In genomic region chr20:54115172-54115854, GRCh38 we compare ENCODE assay signal across 18 cellular contexts. TPM values are rescaled to one million over a fixed set of nuclear protein-coding genes. Genes with fewer than 3 reads are reported as not detected.
DNase-seq lines count a peak whose midpoint lies in the region; ATAC-seq and TF ChIP-seq lines count a peak whose summit lies in the region.
"Had no signal": no experiment of that assay in that cellular context is flagged by ENCODE, and none has a peak within 500 bp of the region (broad histone marks: within the 10 kb centered on the region; RNA-seq: fewer than 3 reads in every experiment).

No MANE protein-coding gene starts in this region.

- H3K4me1 ChIP-seq in breast epithelium (no peaks in the 10 kb centered on the region), adipocyte (ENCODE audit: control insufficient read depth, insufficient read depth, low read length) (peaks cover 21% of the 10 kb centered on the region), vagina (no peaks in the 10 kb centered on the region), ovary (ENCODE audit: insufficient read depth) (no peaks in the 10 kb centered on the region)
- H3K4me1 ChIP-seq: Caco-2 had no signal

- no peak for TF ChIP-seq EP300 in ovary (IDR thresholded peaks at IDR 0.05)

- no TSS peak for BruUV-seq in MCF 10A (replicated peaks; lab: Mats Ljungman, UMichigan)

- H3K9me3 ChIP-seq in breast epithelium (no peaks in the 10 kb centered on the region), adipocyte (ENCODE audit: control insufficient read depth, low read length) (no peaks in the 10 kb centered on the region), vagina (no peaks in the 10 kb centered on the region), ovary (peaks cover 0 to 3% of the 10 kb centered on the region in 2 donors)
- H3K9me3 ChIP-seq: Caco-2, MG63 had no signal

- H3K27ac ChIP-seq in breast epithelium (no peak overlapping the region), vagina (peak overlapping the region; percentile 78), ovary (no peak overlapping the region)

- 70 to 71% (median 70%) methylated on average over 15 of the region's 15 CpGs for WGBS in ovary, 3 donors

- H3K4me1 Mint-ChIP-seq in MCF 10A (ENCODE audit: insufficient read depth, unreplicated experiment) = peaks cover 18% of the 10 kb centered on the region
- H3K4me1 Mint-ChIP-seq: activated CD4-positive, alpha-beta T cell treated with anti-CD3 and anti-CD28 coated beads for 36 hours; neural crest cell had no signal

- no peak overlapping the region for H3K4me3 ChIP-seq in breast epithelium
- H3K4me3 ChIP-seq in adipocyte (ENCODE audit: low read length) = no peak overlapping the region
- no peak overlapping the region for H3K4me3 ChIP-seq in vagina
- no peak overlapping the region for H3K4me3 ChIP-seq in ovary
- H3K4me3 ChIP-seq: lung, MG63 had no signal

- DNase-seq in MCF 10A (ENCODE audit: unreplicated experiment) (peak; percentile 13), breast epithelium (ENCODE audit: low spot score in 2 of 2) (no peak), adipocyte (ENCODE audit: low read depth) (no peak), left lobe of liver (ENCODE audit: low spot score) (no peak), vagina (ENCODE audit: extremely low spot score in 2 of 2) (peak in 1 of 2 donors; percentile 94), ovary (no peak), GF-D8 (lab: John Stamatoyannopoulos, UW) (no peak)
- no peak for DNase-seq in stimulated activated CD4-positive, alpha-beta T cell treated with anti-CD3 and anti-CD28 coated beads, Interleukin-2, amount 100 ng/mL, for 48 hours
- DNase-seq: activated CD4-positive, alpha-beta T cell treated with anti-CD3 and anti-CD28 coated beads for 36 hours; activated T-cell treated with anti-CD3 and anti-CD28 coated beads, Interleukin-2, amount 50 U/mL, for 1 hour; MG63; NCI-H2227 treated with DMSO at 0.1 percent for 48 hours had no signal

- TF ChIP-seq CTCF in MCF 10A (IDR thresholded peaks at IDR 0.05; ENCODE audit: unreplicated experiment) = no peak
- TF ChIP-seq CTCF in breast epithelium (IDR thresholded peaks at IDR 0.05) = no peak
- peak in 1 of 3 experiments; percentile 3 for TF ChIP-seq CTCF in vagina (IDR thresholded peaks at IDR 0.05)
- no peak for TF ChIP-seq CTCF in ovary (IDR thresholded peaks at IDR 0.05)

- peak overlapping the region; percentile 11 for H3K9ac ChIP-seq in adipocyte (ENCODE audit: low read length)

- CTCF ChIA-PET in MCF 10A (lab: Yijun Ruan, JAX) = interaction anchor here (0.5 to 2.5 kb wide), 11 partner anchors 9 to 539 kb away, joined by 3 to 12 read pairs (median 4); no protein-coding TSS in a partner anchor

- peak; percentile 16 for ATAC-seq in left lobe of liver
- ATAC-seq: activated CD4-positive, alpha-beta T cell treated with anti-CD3 and anti-CD28 coated beads for 36 hours had no signal

- no peaks in the 10 kb centered on the region for H3K36me3 Mint-ChIP-seq in MCF 10A (ENCODE audit: insufficient read depth, unreplicated experiment)

- H3K27me3 Mint-ChIP-seq in MCF 10A (ENCODE audit: insufficient read depth, unreplicated experiment) = no peaks in the 10 kb centered on the region

- no peak overlapping the region for H3K4me3 Mint-ChIP-seq in MCF 10A (ENCODE audit: unreplicated experiment)
- H3K4me3 Mint-ChIP-seq: activated CD4-positive, alpha-beta T cell treated with anti-CD3 and anti-CD28 coated beads for 36 hours; neural crest cell; stimulated activated naive CD8-positive, alpha-beta T cell treated with anti-CD3 and anti-CD28 coated beads, Interleukin-15, Interleukin-2, amounts not matched to agents 100 ng/mL and 50 ng/mL, for 24 hours; T-helper 1 cell treated with Interleukin-12 subunit alpha and Interleukin-12 subunit beta and Interleukin-4 antibody, amounts not matched to agents 30 μg/mL and 1 μg/mL, for 36 hours had no signal

- TF ChIP-seq POLR2A in breast epithelium (IDR thresholded peaks at IDR 0.05) = no peak
- no peak for TF ChIP-seq POLR2A in vagina (IDR thresholded peaks at IDR 0.05)
- no peak for TF ChIP-seq POLR2A in ovary (IDR thresholded peaks at IDR 0.05)

- H3K36me3 ChIP-seq in breast epithelium = no peaks in the 10 kb centered on the region
- H3K36me3 ChIP-seq in adipocyte (ENCODE audit: control insufficient read depth, insufficient read depth, low read length, severe bottlenecking) = no peaks in the 10 kb centered on the region
- H3K36me3 ChIP-seq in vagina = no peaks in the 10 kb centered on the region
- no peaks in the 10 kb centered on the region for H3K36me3 ChIP-seq in ovary
- H3K36me3 ChIP-seq: MG63 had no signal

- POLR2A ChIA-PET in MCF 10A (lab: Yijun Ruan, JAX) = interaction anchor here (0.9 to 2.5 kb wide), 6 partner anchors 8 to 92 kb away, joined by 3 to 23 read pairs (median 6); partner anchors contain the start of gene PFDN4

- H3K27me3 ChIP-seq in breast epithelium (no peaks in the 10 kb centered on the region), adipocyte (replicated peaks; ENCODE audit: control insufficient read depth, insufficient read depth, low read length) (no peaks in the 10 kb centered on the region), vagina (no peaks in the 10 kb centered on the region), ovary (no peaks in the 10 kb centered on the region)
- H3K27me3 ChIP-seq: MG63 had no signal

- intact Hi-C loops in MCF 10A (cut with micrococcal nuclease) (no loop called here), breast epithelium (cut with DNase I; ENCODE audit: low total_unique reads) (loop anchor here (10.0 kb wide), 1 partner anchor 79 kb away; no protein-coding TSS in a partner anchor), vagina (cut with DNase I) (no loop called here), ovary (cut with DNase I) (no loop called here)

- H3K9me3 Mint-ChIP-seq in MCF 10A (ENCODE audit: unreplicated experiment) = no peaks in the 10 kb centered on the region
- H3K9me3 Mint-ChIP-seq: neural crest cell; stimulated activated naive CD8-positive, alpha-beta T cell treated with anti-CD3 and anti-CD28 coated beads, Interleukin-15, Interleukin-2, amounts not matched to agents 100 ng/mL and 50 ng/mL, for 24 hours; T-helper 1 cell treated with Interleukin-12 subunit alpha and Interleukin-12 subunit beta and Interleukin-4 antibody, amounts not matched to agents 30 μg/mL and 1 μg/mL, for 36 hours had no signal

- H3K27ac Mint-ChIP-seq in MCF 10A (ENCODE audit: low read depth, unreplicated experiment) = peak overlapping the region; percentile 81
- H3K27ac Mint-ChIP-seq: activated CD4-positive, alpha-beta T cell treated with anti-CD3 and anti-CD28 coated beads for 36 hours; stimulated activated naive CD8-positive, alpha-beta T cell treated with anti-CD3 and anti-CD28 coated beads, Interleukin-15, Interleukin-2, amounts not matched to agents 100 ng/mL and 50 ng/mL, for 24 hours; T-helper 1 cell treated with Interleukin-12 subunit alpha and Interleukin-12 subunit beta and Interleukin-4 antibody, amounts not matched to agents 30 μg/mL and 1 μg/mL, for 36 hours had no signal

RNA-seq across cellular contexts. Expression of gene BCAS1, which starts 44.9 kb away (rescaled TPM):
- not detected in 2 replicates for total RNA-seq in MCF 10A (2022)
- total RNA-seq in breast epithelium = 1 to 10 TPM in 1 of 3 donors, under 1 TPM in 1, not detected in 1; 0.98 to 3.1 TPM
- 0.08 TPM for total RNA-seq in left lobe of liver
- 2.7 TPM for total RNA-seq in vagina
- under 1 TPM in 5 of 7 donors, not detected in 2; 0.13 to 0.92 (median 0.51) TPM for total RNA-seq in ovary
- under 1 TPM; 0.15 to 0.57 TPM for polyA plus RNA-seq in ovary
- total RNA-seq: chondrocyte, neural crest cell had no signal

RNA-seq across cellular contexts. Expression of gene CYP24A1, which starts 58.5 kb away (rescaled TPM):
- total RNA-seq in MCF 10A (2022) = 0.28 and 0.34 TPM in 2 replicates
- total RNA-seq in breast epithelium = 1 to 10 TPM in 2 of 3 donors, not detected in 1; 2.0 to 6.4 TPM
- not detected for total RNA-seq in left lobe of liver
- total RNA-seq in vagina = 5.9 TPM
- 1 to 10 TPM in 1 of 7 donors, under 1 TPM in 1, not detected in 5; 0.15 to 3.7 TPM for total RNA-seq in ovary
- polyA plus RNA-seq in ovary = not detected
- total RNA-seq: chondrocyte had no signal
